Comparison of ENCODE assay signal across 1 cellular context in genomic region chr2:1088192-1088860, GRCh38.
TF ChIP-seq lines count a peak whose summit lies in the region.

No MANE protein-coding gene starts in this region.

TF ChIP-seq in IMR-90, 13 proteins besides CTCF, POLR2A, EP300 and RAD21 (continued from another document):
- TF ChIP-seq ELK1 (IDR thresholded peaks at IDR 0.05; ENCODE audit: borderline replicate concordance, low read depth, low read length) (no peak), USF2 (IDR thresholded peaks at IDR 0.05; ENCODE audit: low read depth, low read length) (no peak), MAZ (IDR thresholded peaks at IDR 0.05; ENCODE audit: borderline replicate concordance, low read depth, low read length) (no peak), RCOR1 (IDR thresholded peaks at IDR 0.05; ENCODE audit: insufficient replicate concordance, low read length) (no peak), CHD1 (IDR thresholded peaks at IDR 0.05; ENCODE audit: low read depth, low read length) (no peak), SMC3 (IDR thresholded peaks at IDR 0.05; ENCODE audit: low read depth, low read length) (no peak)
